Comparison of ENCODE assay signal across 37 cellular contexts in genomic region chr10:8294779-8295178, GRCh38.
"Had no signal": no experiment of that assay in that cellular context is flagged by ENCODE, and none has a peak within 500 bp of the region (broad histone marks: within the 10 kb centered on the region; RNA-seq: fewer than 3 reads in every experiment).

No MANE protein-coding gene starts in this region.

- H3K27me3 ChIP-seq: ascending aorta had no signal

- FAIRE-seq: bronchial epithelial cell, TTC549 had no signal

- H3K36me3 Mint-ChIP-seq: activated CD4-positive, alpha-beta memory T cell treated with anti-CD3 and anti-CD28 coated beads for 36 hours; activated naive CD8-positive, alpha-beta T cell treated with anti-CD3 and anti-CD28 coated beads, Interleukin-2, amount 10 ng/mL, durations not matched to agents 7 days and 5 days; brain had no signal

- H3K4me3 Mint-ChIP-seq: activated B cell treated with CpG ODN at 0.5 μM for 24 hours; activated CD4-positive, alpha-beta memory T cell treated with anti-CD3 and anti-CD28 coated beads for 36 hours; activated CD4-positive, alpha-beta T cell treated with anti-CD3 and anti-CD28 coated beads, Interleukin-2, amount 10 ng/mL, durations not matched to agents 24 days and 14 days; activated CD8-positive, alpha-beta T cell treated with anti-CD3 and anti-CD28 coated beads for 36 hours; activated naive CD4-positive, alpha-beta T cell treated with anti-CD3 and anti-CD28 coated beads for 36 hours; activated naive CD8-positive, alpha-beta T cell treated with anti-CD3 and anti-CD28 coated beads, Interleukin-2, amount 10 ng/mL, durations not matched to agents 7 days and 5 days; activated naive CD8-positive, alpha-beta T cell treated with anti-CD3 and anti-CD28 coated beads, Interleukin-2, amount 50 U/mL, for 24 hours; activated T-cell treated with anti-CD3 and anti-CD28 coated beads, Interleukin-2, amount 50 U/mL, for 4 hours; activated T-cell treated with anti-CD3 and anti-CD28 coated beads, Interleukin-2, amount 50 U/mL, for 72 hours; activated T-helper 1 cell treated with anti-CD3 and anti-CD28 coated beads, Interleukin-12 subunit alpha, Interleukin-12 subunit beta, Interleukin-2, Interleukin-4 antibody, amounts not matched to agents 30 ng/mL and 10 ng/mL and 1 ng/mL, durations not matched to agents 14 hours and 24 hours and 36 hours; activated T-helper 17 cell treated with anti-CD3 and anti-CD28 coated beads, Interleukin-2, amount 50 U/mL, for 72 hours; brain; central memory CD8-positive, alpha-beta T cell; T-helper 1 cell treated with Interleukin-12 subunit alpha and Interleukin-12 subunit beta and Interleukin-4 antibody, amounts not matched to agents 30 μg/mL and 1 μg/mL, for 36 hours; T-helper 2 cell treated with Interferon-gamma antibody and Interleukin-4, amounts not matched to agents 5 μg/mL and 100 μg/mL, for 36 hours had no signal

- H3K9me3 Mint-ChIP-seq: activated B cell treated with CpG ODN at 0.5 μM for 24 hours; activated CD4-positive, alpha-beta memory T cell treated with anti-CD3 and anti-CD28 coated beads for 36 hours; activated CD8-positive, alpha-beta T cell treated with anti-CD3 and anti-CD28 coated beads for 36 hours; activated naive CD4-positive, alpha-beta T cell treated with anti-CD3 and anti-CD28 coated beads for 36 hours; activated naive CD8-positive, alpha-beta T cell treated with anti-CD3 and anti-CD28 coated beads, Interleukin-2, amount 10 ng/mL, durations not matched to agents 7 days and 5 days; activated naive CD8-positive, alpha-beta T cell treated with anti-CD3 and anti-CD28 coated beads, Interleukin-2, amount 50 U/mL, for 24 hours; activated T-cell treated with anti-CD3 and anti-CD28 coated beads, Interleukin-2, amount 50 U/mL, for 4 hours; activated T-helper 1 cell treated with anti-CD3 and anti-CD28 coated beads, Interleukin-12 subunit alpha, Interleukin-12 subunit beta, Interleukin-2, Interleukin-4 antibody, amounts not matched to agents 30 ng/mL and 10 ng/mL and 1 ng/mL, durations not matched to agents 14 hours and 24 hours and 36 hours; brain; central memory CD8-positive, alpha-beta T cell; T-helper 2 cell treated with Interferon-gamma antibody and Interleukin-4, amounts not matched to agents 5 μg/mL and 100 μg/mL, for 36 hours had no signal

- ATAC-seq: activated CD8-positive, alpha-beta T cell treated with anti-CD3 and anti-CD28 coated beads for 36 hours; activated naive CD8-positive, alpha-beta T cell treated with anti-CD3 and anti-CD28 coated beads, Interleukin-2, amount 50 U/mL, for 24 hours; activated T-cell treated with anti-CD3 and anti-CD28 coated beads, Interleukin-2, amount 50 U/mL, for 4 hours; activated T-cell treated with anti-CD3 and anti-CD28 coated beads, Interleukin-2, amount 50 U/mL, for 72 hours; activated T-helper 17 cell treated with anti-CD3 and anti-CD28 coated beads, Interleukin-2, amount 50 U/mL, for 72 hours had no signal

- H3K27ac ChIP-seq: ascending aorta, cardiac muscle cell, VCaP had no signal

- H3K4me1 Mint-ChIP-seq: activated B cell treated with CpG ODN at 0.5 μM for 24 hours; activated CD4-positive, alpha-beta T cell treated with anti-CD3 and anti-CD28 coated beads, Interleukin-2, amount 10 ng/mL, durations not matched to agents 24 days and 14 days; activated naive CD8-positive, alpha-beta T cell treated with anti-CD3 and anti-CD28 coated beads, Interleukin-2, amount 50 U/mL, for 24 hours; central memory CD8-positive, alpha-beta T cell had no signal

- H3K36me3 ChIP-seq: ascending aorta, cardiac muscle cell had no signal

- H3K4me1 ChIP-seq: ascending aorta had no signal

- DNase-seq: activated B cell treated with CpG ODN at 0.5 μM for 24 hours; activated CD4-positive, alpha-beta memory T cell treated with anti-CD3 and anti-CD28 coated beads for 36 hours; activated CD4-positive, alpha-beta T cell treated with anti-CD3 and anti-CD28 coated beads for 4 hours; activated CD4-positive, alpha-beta T cell treated with anti-CD3 and anti-CD28 coated beads, Interleukin-2, amount 10 ng/mL, durations not matched to agents 24 days and 14 days; activated CD4-positive, alpha-beta T cell treated with anti-CD3 and anti-CD28 coated beads, Interleukin-2, amount 50 U/mL, for 1 hour; activated CD4-positive, alpha-beta T cell treated with anti-CD3 and anti-CD28 coated beads, Interleukin-2, amount 50 U/mL, for 4 hours; activated CD4-positive, CD25-positive, alpha-beta regulatory T cell treated with anti-CD3 and anti-CD28 coated beads, Interleukin-2, amount 50 U/mL, for 72 hours; activated CD8-positive, alpha-beta memory T cell treated with anti-CD3 and anti-CD28 coated beads, Interleukin-2, amount 50 U/mL, for 4 hours; activated CD8-positive, alpha-beta T cell treated with anti-CD3 and anti-CD28 coated beads for 36 hours; activated effector memory CD4-positive, alpha-beta T cell treated with anti-CD3 and anti-CD28 coated beads, Interleukin-2, amount 50 U/mL, for 16 hours; activated gamma-delta T cell treated with Interleukin-2 at 50 U/mL for 16 hours; activated naive CD4-positive, alpha-beta T cell; activated naive CD4-positive, alpha-beta T cell treated with anti-CD3 and anti-CD28 coated beads for 36 hours; activated naive CD4-positive, alpha-beta T cell treated with anti-CD3 and anti-CD28 coated beads, Interleukin-2, amount 50 U/mL, for 16 hours; activated naive CD8-positive, alpha-beta T cell treated with anti-CD3 and anti-CD28 coated beads, Interleukin-2, amount 10 ng/mL, durations not matched to agents 7 days and 5 days; activated naive CD8-positive, alpha-beta T cell treated with anti-CD3 and anti-CD28 coated beads, Interleukin-2, amount 50 U/mL, for 24 hours; activated T-cell treated with anti-CD3 and anti-CD28 coated beads for 4 hours; activated T-cell treated with anti-CD3 and anti-CD28 coated beads, Interleukin-2, amount 50 U/mL, for 1 hour; activated T-cell treated with anti-CD3 and anti-CD28 coated beads, Interleukin-2, amount 50 U/mL, for 4 hours; activated T-cell treated with anti-CD3 and anti-CD28 coated beads, Interleukin-2, amount 50 U/mL, for 72 hours; amygdala; anterior cingulate cortex; caudate nucleus; cerebellar nuclear complex; T-helper 1 cell; T-helper 9 cell had no signal

- H3K4me3 ChIP-seq: ascending aorta, cardiac muscle cell had no signal

- H3K27me3 Mint-ChIP-seq: activated B cell treated with CpG ODN at 0.5 μM for 24 hours; activated CD4-positive, alpha-beta memory T cell treated with anti-CD3 and anti-CD28 coated beads for 36 hours; activated T-helper 17 cell treated with anti-CD3 and anti-CD28 coated beads, Interleukin-2, amount 50 U/mL, for 72 hours; central memory CD8-positive, alpha-beta T cell had no signal

- H3K27ac Mint-ChIP-seq: activated B cell treated with CpG ODN at 0.5 μM for 24 hours; activated CD4-positive, alpha-beta memory T cell treated with anti-CD3 and anti-CD28 coated beads for 36 hours; activated CD4-positive, alpha-beta T cell treated with anti-CD3 and anti-CD28 coated beads, Interleukin-2, amount 10 ng/mL, durations not matched to agents 24 days and 14 days; activated CD8-positive, alpha-beta T cell treated with anti-CD3 and anti-CD28 coated beads for 36 hours; activated naive CD4-positive, alpha-beta T cell treated with anti-CD3 and anti-CD28 coated beads for 36 hours; activated naive CD8-positive, alpha-beta T cell treated with anti-CD3 and anti-CD28 coated beads, Interleukin-2, amount 10 ng/mL, durations not matched to agents 7 days and 5 days; activated naive CD8-positive, alpha-beta T cell treated with anti-CD3 and anti-CD28 coated beads, Interleukin-2, amount 50 U/mL, for 24 hours; activated T-helper 1 cell treated with anti-CD3 and anti-CD28 coated beads, Interleukin-12 subunit alpha, Interleukin-12 subunit beta, Interleukin-2, Interleukin-4 antibody, amounts not matched to agents 30 ng/mL and 10 ng/mL and 1 ng/mL, durations not matched to agents 14 hours and 24 hours and 36 hours; activated T-helper 17 cell treated with anti-CD3 and anti-CD28 coated beads, Interleukin-2, amount 50 U/mL, for 72 hours; brain; T-helper 1 cell treated with Interleukin-12 subunit alpha and Interleukin-12 subunit beta and Interleukin-4 antibody, amounts not matched to agents 30 μg/mL and 1 μg/mL, for 36 hours; T-helper 2 cell treated with Interferon-gamma antibody and Interleukin-4, amounts not matched to agents 5 μg/mL and 100 μg/mL, for 36 hours had no signal

- H3K9me3 ChIP-seq: ascending aorta had no signal
